ENCODE assay signal across 38 cellular contexts in genomic region chr1:222399197-222399596, GRCh38.
"Had no signal": no experiment of that assay in that cellular context is flagged by ENCODE, and none has a peak within 500 bp of the region (broad histone marks: within the 10 kb centered on the region; RNA-seq: fewer than 3 reads in every experiment).

No MANE protein-coding gene starts in this region.

- H3K4me1 ChIP-seq: adrenal gland, body of pancreas, breast epithelium had no signal

- H3K27me3 ChIP-seq: adrenal gland, body of pancreas, brain microvascular endothelial cell, breast epithelium, cardiac muscle cell had no signal

- DNase-seq: activated B cell treated with CpG ODN at 0.5 μM for 24 hours; activated CD4-positive, alpha-beta memory T cell treated with anti-CD3 and anti-CD28 coated beads for 36 hours; activated CD4-positive, alpha-beta T cell treated with anti-CD3 and anti-CD28 coated beads for 4 hours; activated CD4-positive, alpha-beta T cell treated with anti-CD3 and anti-CD28 coated beads, Interleukin-2, amount 10 ng/mL, durations not matched to agents 24 days and 14 days; activated CD4-positive, alpha-beta T cell treated with anti-CD3 and anti-CD28 coated beads, Interleukin-2, amount 50 U/mL, for 1 hour; activated CD4-positive, alpha-beta T cell treated with anti-CD3 and anti-CD28 coated beads, Interleukin-2, amount 50 U/mL, for 4 hours; activated CD4-positive, CD25-positive, alpha-beta regulatory T cell treated with anti-CD3 and anti-CD28 coated beads, Interleukin-2, amount 50 U/mL, for 72 hours; activated CD8-positive, alpha-beta memory T cell treated with anti-CD3 and anti-CD28 coated beads, Interleukin-2, amount 50 U/mL, for 4 hours; activated CD8-positive, alpha-beta T cell treated with anti-CD3 and anti-CD28 coated beads for 36 hours; activated effector memory CD4-positive, alpha-beta T cell treated with anti-CD3 and anti-CD28 coated beads, Interleukin-2, amount 50 U/mL, for 16 hours; activated gamma-delta T cell treated with Interleukin-2 at 50 U/mL for 16 hours; activated naive CD4-positive, alpha-beta T cell; activated naive CD4-positive, alpha-beta T cell treated with anti-CD3 and anti-CD28 coated beads for 36 hours; activated naive CD4-positive, alpha-beta T cell treated with anti-CD3 and anti-CD28 coated beads, Interleukin-2, amount 50 U/mL, for 16 hours; activated naive CD8-positive, alpha-beta T cell treated with anti-CD3 and anti-CD28 coated beads for 36 hours; activated T-cell treated with anti-CD3 and anti-CD28 coated beads for 4 hours; activated T-cell treated with anti-CD3 and anti-CD28 coated beads, Interleukin-2, amount 50 U/mL, for 1 hour; activated T-cell treated with anti-CD3 and anti-CD28 coated beads, Interleukin-2, amount 50 U/mL, for 4 hours; activated T-cell treated with anti-CD3 and anti-CD28 coated beads, Interleukin-2, amount 50 U/mL, for 72 hours; adrenal gland; amniotic stem cell; aorta; body of pancreas; brain microvascular endothelial cell; caudate nucleus; cerebellar nuclear complex; T-helper 2 cell; T-helper 9 cell had no signal

- H3K27me3 Mint-ChIP-seq: activated CD4-positive, alpha-beta memory T cell treated with anti-CD3 and anti-CD28 coated beads for 36 hours; activated CD4-positive, alpha-beta T cell treated with anti-CD3 and anti-CD28 coated beads, Interleukin-2, amount 10 ng/mL, durations not matched to agents 24 days and 14 days; activated CD8-positive, alpha-beta T cell treated with anti-CD3 and anti-CD28 coated beads for 36 hours; activated naive CD8-positive, alpha-beta T cell treated with anti-CD3 and anti-CD28 coated beads for 36 hours had no signal

- H3K4me3 Mint-ChIP-seq: activated B cell treated with CpG ODN at 0.5 μM for 24 hours; activated CD4-positive, alpha-beta memory T cell treated with anti-CD3 and anti-CD28 coated beads for 36 hours; activated CD4-positive, alpha-beta T cell treated with anti-CD3 and anti-CD28 coated beads, Interleukin-2, amount 10 ng/mL, durations not matched to agents 24 days and 14 days; activated CD8-positive, alpha-beta T cell treated with anti-CD3 and anti-CD28 coated beads for 36 hours; activated naive CD4-positive, alpha-beta T cell treated with anti-CD3 and anti-CD28 coated beads for 36 hours; activated naive CD8-positive, alpha-beta T cell treated with anti-CD3 and anti-CD28 coated beads for 36 hours; activated T-cell treated with anti-CD3 and anti-CD28 coated beads, Interleukin-2, amount 50 U/mL, for 4 hours; activated T-cell treated with anti-CD3 and anti-CD28 coated beads, Interleukin-2, amount 50 U/mL, for 72 hours; activated T-helper 1 cell treated with anti-CD3 and anti-CD28 coated beads, Interleukin-12 subunit alpha, Interleukin-12 subunit beta, Interleukin-2, Interleukin-4 antibody, amounts not matched to agents 30 ng/mL and 10 ng/mL and 1 ng/mL, durations not matched to agents 14 hours and 24 hours and 36 hours; activated T-helper 17 cell treated with anti-CD3 and anti-CD28 coated beads, Interleukin-2, amount 50 U/mL, for 72 hours; central memory CD8-positive, alpha-beta T cell; T-helper 2 cell treated with Interferon-gamma antibody and Interleukin-4, amounts not matched to agents 5 μg/mL and 100 μg/mL, for 36 hours had no signal

- H3K27ac ChIP-seq: adrenal gland, body of pancreas, brain microvascular endothelial cell, breast epithelium, cardiac muscle cell, VCaP had no signal

- FAIRE-seq: astrocyte, TTC549 had no signal

- H3K4me3 ChIP-seq: adrenal gland, body of pancreas, breast epithelium, cardiac muscle cell had no signal

- H3K36me3 Mint-ChIP-seq: activated CD4-positive, alpha-beta memory T cell treated with anti-CD3 and anti-CD28 coated beads for 36 hours; activated naive CD8-positive, alpha-beta T cell treated with anti-CD3 and anti-CD28 coated beads for 36 hours had no signal

- H3K36me3 ChIP-seq: adrenal gland, brain microvascular endothelial cell, breast epithelium, cardiac muscle cell had no signal

- H3K9me3 ChIP-seq: adrenal gland, body of pancreas, breast epithelium had no signal

- ATAC-seq: activated CD8-positive, alpha-beta T cell treated with anti-CD3 and anti-CD28 coated beads for 36 hours; activated naive CD4-positive, alpha-beta T cell treated with anti-CD3 and anti-CD28 coated beads, Interleukin-2, amount 50 U/mL, for 72 hours; activated T-cell treated with anti-CD3 and anti-CD28 coated beads, Interleukin-2, amount 50 U/mL, for 4 hours; activated T-cell treated with anti-CD3 and anti-CD28 coated beads, Interleukin-2, amount 50 U/mL, for 72 hours; activated T-helper 17 cell treated with anti-CD3 and anti-CD28 coated beads, Interleukin-2, amount 50 U/mL, for 72 hours; body of pancreas had no signal

- H3K4me1 Mint-ChIP-seq: activated B cell treated with CpG ODN at 0.5 μM for 24 hours; activated CD4-positive, alpha-beta T cell treated with anti-CD3 and anti-CD28 coated beads, Interleukin-2, amount 10 ng/mL, durations not matched to agents 24 days and 14 days; activated naive CD8-positive, alpha-beta T cell treated with anti-CD3 and anti-CD28 coated beads for 36 hours; activated T-helper 17 cell treated with anti-CD3 and anti-CD28 coated beads, Interleukin-2, amount 50 U/mL, for 72 hours; central memory CD8-positive, alpha-beta T cell had no signal

- H3K27ac Mint-ChIP-seq: activated B cell treated with CpG ODN at 0.5 μM for 24 hours; activated CD4-positive, alpha-beta memory T cell treated with anti-CD3 and anti-CD28 coated beads for 36 hours; activated CD4-positive, alpha-beta T cell treated with anti-CD3 and anti-CD28 coated beads, Interleukin-2, amount 10 ng/mL, durations not matched to agents 24 days and 14 days; activated CD8-positive, alpha-beta T cell treated with anti-CD3 and anti-CD28 coated beads for 36 hours; activated naive CD4-positive, alpha-beta T cell treated with anti-CD3 and anti-CD28 coated beads for 36 hours; activated naive CD4-positive, alpha-beta T cell treated with anti-CD3 and anti-CD28 coated beads, Interleukin-2, amount 50 U/mL, for 72 hours; activated naive CD8-positive, alpha-beta T cell treated with anti-CD3 and anti-CD28 coated beads for 36 hours; activated T-cell treated with anti-CD3 and anti-CD28 coated beads, Interleukin-2, amount 50 U/mL, for 72 hours; activated T-helper 1 cell treated with anti-CD3 and anti-CD28 coated beads, Interleukin-12 subunit alpha, Interleukin-12 subunit beta, Interleukin-2, Interleukin-4 antibody, amounts not matched to agents 30 ng/mL and 10 ng/mL and 1 ng/mL, durations not matched to agents 14 hours and 24 hours and 36 hours; activated T-helper 17 cell treated with anti-CD3 and anti-CD28 coated beads, Interleukin-2, amount 50 U/mL, for 72 hours; T-helper 2 cell treated with Interferon-gamma antibody and Interleukin-4, amounts not matched to agents 5 μg/mL and 100 μg/mL, for 36 hours had no signal
